20 cellular contexts compared by ENCODE assay signal in genomic region chr1:230394134-230394533, GRCh38. TPM values are rescaled to one million over a fixed set of nuclear protein-coding genes. Genes with fewer than 3 reads are reported as not detected.
"Had no signal": no experiment of that assay in that cellular context is flagged by ENCODE, and none has a peak within 500 bp of the region (broad histone marks: within the 10 kb centered on the region; RNA-seq: fewer than 3 reads in every experiment).

No MANE protein-coding gene starts in this region.

- H3K36me3 Mint-ChIP-seq: activated naive CD4-positive, alpha-beta T cell treated with anti-CD3 and anti-CD28 coated beads, Interleukin-2, amount 50 U/mL, for 24 hours; naive thymus-derived CD4-positive, alpha-beta T cell had no signal

- H3K4me3 Mint-ChIP-seq: activated CD8-positive, alpha-beta T cell treated with anti-CD3 and anti-CD28 coated beads for 36 hours; activated naive CD4-positive, alpha-beta T cell treated with anti-CD3 and anti-CD28 coated beads, Interleukin-2, amount 50 U/mL, for 24 hours; activated T-cell treated with anti-CD3 and anti-CD28 coated beads, Interleukin-2, amount 50 U/mL, for 4 hours; naive thymus-derived CD4-positive, alpha-beta T cell; stimulated activated naive B cell treated with anti-CD40 and anti-IgM and Interleukin-4, amounts not matched to agents 10 μg/mL and 1 μg/mL and 100 μg/mL, for 72 hours had no signal

- H3K4me3 ChIP-seq: adrenal gland, heart right ventricle, right atrium auricular region, skin epidermis, tibial nerve, uterus had no signal

- H2AFZ ChIP-seq: parathyroid adenoma had no signal

- H3K27ac ChIP-seq: adrenal gland, heart right ventricle, neutrophil, parathyroid adenoma, right atrium auricular region, skin epidermis, tibial nerve, uterus had no signal

- H3K9me3 ChIP-seq: adrenal gland, heart right ventricle, neutrophil, right atrium auricular region, uterus had no signal

- H3K4me1 ChIP-seq: adrenal gland, parathyroid adenoma, tibial nerve, uterus had no signal

- H3K4me1 Mint-ChIP-seq: activated naive CD4-positive, alpha-beta T cell treated with anti-CD3 and anti-CD28 coated beads, Interleukin-2, amount 50 U/mL, for 24 hours; stimulated activated naive B cell treated with anti-CD40 and anti-IgM and Interleukin-4, amounts not matched to agents 10 μg/mL and 1 μg/mL and 100 μg/mL, for 72 hours had no signal

- H3K36me3 ChIP-seq: adrenal gland, heart right ventricle, neutrophil, right atrium auricular region, tibial nerve, uterus had no signal

- DNase-seq: activated CD4-positive, alpha-beta T cell treated with anti-CD3 and anti-CD28 coated beads for 48 hours; activated CD8-positive, alpha-beta T cell treated with anti-CD3 and anti-CD28 coated beads for 36 hours; activated effector memory CD4-positive, alpha-beta T cell treated with Interleukin-2 at 50 U/mL for 16 hours; activated T-cell treated with anti-CD3 and anti-CD28 coated beads, Interleukin-2, amount 50 U/mL, for 4 hours; adrenal gland; dermis blood vessel endothelial cell; heart right ventricle; islet precursor cell; naive thymus-derived CD4-positive, alpha-beta T cell; stimulated activated CD4-positive, alpha-beta T cell treated with anti-CD3 and anti-CD28 coated beads, Interleukin-15, amount 100 ng/mL, for 24 hours; stimulated activated CD4-positive, alpha-beta T cell treated with anti-CD3 and anti-CD28 coated beads, Interleukin-4, amount 100 ng/mL, for 1 hour; stimulated activated naive B cell treated with anti-CD40 and anti-IgM and Interleukin-4, amounts not matched to agents 10 μg/mL and 1 μg/mL and 100 μg/mL, for 72 hours; substantia nigra; uterus had no signal

- H3K9ac ChIP-seq: parathyroid adenoma had no signal

- ATAC-seq: activated CD8-positive, alpha-beta T cell treated with anti-CD3 and anti-CD28 coated beads for 36 hours; activated T-cell treated with anti-CD3 and anti-CD28 coated beads, Interleukin-2, amount 50 U/mL, for 4 hours; heart right ventricle; naive thymus-derived CD4-positive, alpha-beta T cell had no signal

- H3K27me3 ChIP-seq: adrenal gland, right atrium auricular region, tibial nerve, uterus had no signal

- H3K27ac Mint-ChIP-seq: activated CD8-positive, alpha-beta T cell treated with anti-CD3 and anti-CD28 coated beads for 36 hours; activated naive CD4-positive, alpha-beta T cell treated with anti-CD3 and anti-CD28 coated beads, Interleukin-2, amount 50 U/mL, for 24 hours; naive thymus-derived CD4-positive, alpha-beta T cell; stimulated activated naive B cell treated with anti-CD40 and anti-IgM and Interleukin-4, amounts not matched to agents 10 μg/mL and 1 μg/mL and 100 μg/mL, for 72 hours had no signal

- H3K9me3 Mint-ChIP-seq: activated CD8-positive, alpha-beta T cell treated with anti-CD3 and anti-CD28 coated beads for 36 hours; activated naive CD4-positive, alpha-beta T cell treated with anti-CD3 and anti-CD28 coated beads, Interleukin-2, amount 50 U/mL, for 24 hours; activated T-cell treated with anti-CD3 and anti-CD28 coated beads, Interleukin-2, amount 50 U/mL, for 4 hours had no signal

RNA-seq across cellular contexts. Expression of gene PGBD5, which starts 32.0 kb away (rescaled TPM):
- total RNA-seq: activated CD8-positive, alpha-beta T cell treated with anti-CD3 and anti-CD28 coated beads for 36 hours had no signal
- polyA plus RNA-seq: naive thymus-derived CD4-positive, alpha-beta T cell had no signal
